Comparison of ENCODE assay signal across 1 cellular context in genomic region chr13:43042410-43042921, GRCh38.
TF ChIP-seq lines count a peak whose summit lies in the region.

No MANE protein-coding gene starts in this region.

TF ChIP-seq in IMR-90, 13 proteins besides CTCF, POLR2A, EP300 and RAD21:
- TF ChIP-seq MAZ (IDR thresholded peaks at IDR 0.05; ENCODE audit: borderline replicate concordance, low read depth, low read length) (no peak), BHLHE40 (IDR thresholded peaks at IDR 0.05; ENCODE audit: low read depth, low read length) (no peak), CHD1 (IDR thresholded peaks at IDR 0.05; ENCODE audit: low read depth, low read length) (no peak), CEBPB (IDR thresholded peaks at IDR 0.05; ENCODE audit: low read depth, low read length) (no peak), NFE2L2 (IDR thresholded peaks at IDR 0.05; ENCODE audit: low read depth, low read length) (no peak), RFX5 (IDR thresholded peaks at IDR 0.05; ENCODE audit: low read depth, low read length) (no peak), FOS (IDR thresholded peaks at IDR 0.05; ENCODE audit: low read depth, low read length) (no peak), MXI1 (IDR thresholded peaks at IDR 0.05; ENCODE audit: borderline replicate concordance, low read depth, low read length) (no peak), MAFK (IDR thresholded peaks at IDR 0.05; ENCODE audit: low read depth, low read length) (no peak), USF2 (IDR thresholded peaks at IDR 0.05; ENCODE audit: low read depth, low read length) (no peak), ELK1 (IDR thresholded peaks at IDR 0.05; ENCODE audit: borderline replicate concordance, low read depth, low read length) (no peak), RCOR1 (IDR thresholded peaks at IDR 0.05; ENCODE audit: insufficient replicate concordance, low read length) (no peak), SMC3 (IDR thresholded peaks at IDR 0.05; ENCODE audit: low read depth, low read length) (no peak)
TF ChIP-seq in IMR-90: peak in this region for 0.
